In genomic region chr15:89783111-89783860, GRCh38 we compare ENCODE assay signal across 15 cellular contexts. TPM values are rescaled to one million over a fixed set of nuclear protein-coding genes. Genes with fewer than 3 reads are reported as not detected.
DNase-seq lines count a peak whose midpoint lies in the region; ATAC-seq and TF ChIP-seq lines count a peak whose summit lies in the region.
"Had no signal": no experiment of that assay in that cellular context is flagged by ENCODE, and none has a peak within 500 bp of the region (broad histone marks: within the 10 kb centered on the region; RNA-seq: fewer than 3 reads in every experiment).

No MANE protein-coding gene starts in this region.

- peak overlapping the region; percentile 52; the same call in 1 of the 2 replicates for H3K4me2 ChIP-seq in PC-9
- no peak overlapping the region for H3K4me2 ChIP-seq in fibroblast of lung (ENCODE audit: extremely low read depth, insufficient read depth, low read length)

- no peak overlapping the region for H3K27ac Mint-ChIP-seq in stimulated activated naive CD8-positive, alpha-beta T cell treated with anti-CD3 and anti-CD28 coated beads, Interleukin-15, amount 100 ng/mL, for 72 hours
- H3K27ac Mint-ChIP-seq: activated naive CD4-positive, alpha-beta T cell treated with anti-CD3 and anti-CD28 coated beads for 36 hours had no signal

- intact Hi-C loops in PC-9 (cut with micrococcal nuclease; ENCODE audit: unreplicated experiment), result no loop called here

- peaks cover 3 to 7% of the 10 kb centered on the region in 2 donors for H3K9me3 Mint-ChIP-seq in stimulated activated naive CD8-positive, alpha-beta T cell treated with anti-CD3 and anti-CD28 coated beads, Interleukin-15, amount 100 ng/mL, for 72 hours

- H3K9me3 ChIP-seq in PC-9 (ENCODE audit: insufficient read depth, low read depth) (no peaks in the 10 kb centered on the region), fibroblast of lung (ENCODE audit: control insufficient read depth, insufficient read depth, low read depth, low read length) (no peaks in the 10 kb centered on the region)

- peak overlapping the region; percentile 96 for H3K27ac ChIP-seq in PC-9
- H3K27ac ChIP-seq in fibroblast of lung (ENCODE audit: insufficient read depth, low read length), result peak overlapping the region; percentile 34

- peaks cover 82% of the 10 kb centered on the region for H3F3A ChIP-seq in PC-9 (ENCODE audit: insufficient read depth, low read depth)

- BruUV-seq in PC-9 (replicated peaks; lab: Mats Ljungman, UMichigan), result no TSS peak

- no peak for TF ChIP-seq CTCF in PC-9 (conservative IDR thresholded peaks at IDR 0.05)
- no peak for TF ChIP-seq CTCF in fibroblast of lung (conservative IDR thresholded peaks at IDR 0.05 in 1 of 2, IDR thresholded peaks at IDR 0.05 in 1 of 2; ENCODE audit: low read depth in 1 of 2, low read length in 2 of 2)
- TF ChIP-seq CTCF in omental fat pad (IDR thresholded peaks at IDR 0.05), result no peak

- H3K4me3 ChIP-seq in PC-9, result no peak overlapping the region
- no peak overlapping the region for H3K4me3 ChIP-seq in fibroblast of lung (replicated peaks in 1 of 4; ENCODE audit: control extremely low read depth in 1 of 4, insufficient read depth in 1 of 4, low read depth in 3 of 4, low read length in 4 of 4)

- H3K27me3 ChIP-seq in PC-9 (ENCODE audit: insufficient read depth, low read depth) (no peaks in the 10 kb centered on the region), fibroblast of lung (ENCODE audit: control insufficient read depth, insufficient read depth, low read length) (no peaks in the 10 kb centered on the region)

- H3K4me3 Mint-ChIP-seq in stimulated activated naive CD8-positive, alpha-beta T cell treated with anti-CD3 and anti-CD28 coated beads, Interleukin-15, amount 100 ng/mL, for 72 hours, result no peak overlapping the region
- H3K4me3 Mint-ChIP-seq: activated naive CD4-positive, alpha-beta T cell treated with anti-CD3 and anti-CD28 coated beads for 36 hours had no signal

- no peaks in the 10 kb centered on the region for H4K20me1 ChIP-seq in PC-9 (ENCODE audit: insufficient read depth)
- H4K20me1 ChIP-seq in fibroblast of lung (ENCODE audit: control insufficient read depth, extremely low read depth, insufficient read depth, low read length), result no peaks in the 10 kb centered on the region

- H3K27me3 Mint-ChIP-seq in stimulated activated naive CD8-positive, alpha-beta T cell treated with anti-CD3 and anti-CD28 coated beads, Interleukin-15, amount 100 ng/mL, for 72 hours, result peaks cover 26% of the 10 kb centered on the region

- DNase-seq in GM03348 (ENCODE audit: low spot score) (peak; percentile 53), PC-9 (peak; percentile 51 to 55), fibroblast of lung (ENCODE audit: low read depth in 2 of 2) (peak; percentile 61 to 70), omental fat pad (ENCODE audit: low spot score) (no peak), HT-29 (ENCODE audit: low spot score) (no peak), NCI-H1436 (lab: John Stamatoyannopoulos, UW) (no peak)
- DNase-seq in stimulated activated naive CD8-positive, alpha-beta T cell treated with anti-CD3 and anti-CD28 coated beads, Interleukin-15, amount 100 ng/mL, for 72 hours, result no peak
- DNase-seq: activated CD4-positive, alpha-beta T cell treated with anti-CD3 and anti-CD28 coated beads, Interleukin-2, amount 50 U/mL, for 1 hour; activated naive CD4-positive, alpha-beta T cell treated with anti-CD3 and anti-CD28 coated beads for 36 hours; HCEC 1CT; kidney glomerular epithelial cell; NCI-H1105 treated with DMSO at 0.1 percent for 48 hours had no signal

- H3K4me1 ChIP-seq in PC-9 (replicated peaks; ENCODE audit: insufficient read depth) (peaks cover 76% of the 10 kb centered on the region), fibroblast of lung (ENCODE audit: control insufficient read depth, extremely low read depth, insufficient read depth, low read length) (peaks cover 3% of the 10 kb centered on the region)

- H3K9me2 ChIP-seq in PC-9 (ENCODE audit: insufficient read depth), result no peaks in the 10 kb centered on the region

- peak; percentile 41 for ATAC-seq in omental fat pad (ENCODE audit: low FRiP score)
- ATAC-seq in stimulated activated naive CD8-positive, alpha-beta T cell treated with anti-CD3 and anti-CD28 coated beads, Interleukin-15, amount 100 ng/mL, for 72 hours, result no peak
- no peak for ATAC-seq in GM19351 (IDR thresholded peaks at IDR 0.05; ENCODE audit: unreplicated experiment)

- no peak overlapping the region for H2AFZ ChIP-seq in PC-9
- H2AFZ ChIP-seq in fibroblast of lung (ENCODE audit: low read length), result no peak overlapping the region

- POLR2A ChIA-PET in PC-9 (lab: Charles Lee; ENCODE audit: unreplicated experiment), result interaction anchor here (0.5 to 0.6 kb wide), 4 partner anchors 15 to 130 kb away, joined by 3 to 9 read pairs (median 4); no protein-coding TSS in a partner anchor

- no peak overlapping the region for H3K9ac ChIP-seq in fibroblast of lung (ENCODE audit: insufficient read depth, low read length)

- H3K4me1 Mint-ChIP-seq in stimulated activated naive CD8-positive, alpha-beta T cell treated with anti-CD3 and anti-CD28 coated beads, Interleukin-15, amount 100 ng/mL, for 72 hours, result no peaks in the 10 kb centered on the region

- H3K79me2 ChIP-seq in PC-9 (ENCODE audit: low read depth) (no peaks in the 10 kb centered on the region), fibroblast of lung (ENCODE audit: control insufficient read depth, insufficient read depth, low read length) (no peaks in the 10 kb centered on the region)

- CTCF ChIA-PET in PC-9 (lab: Charles Lee), result interaction anchor here (0.7 to 1.7 kb wide), 3 partner anchors 22 to 92 kb away, joined by 3 to 6 read pairs (median 5); partner anchors contain the start of gene ANPEP

- H3K36me3 ChIP-seq in PC-9 (ENCODE audit: low read depth) (peaks cover 18% of the 10 kb centered on the region), fibroblast of lung (ENCODE audit: control insufficient read depth, insufficient read depth, low read length) (peaks cover 5% of the 10 kb centered on the region)

RNA-seq across cellular contexts. Expression of gene MESP2, which starts 7.2 kb away (rescaled TPM):
- total RNA-seq in PC-9 (2021) (1.3 and 2.4 TPM in 2 replicates), fibroblast of lung (0.77 and 0.99 TPM in 2 replicates), omental fat pad (under 1 TPM in 1 of 4 donors, not detected in 3; 0.48 TPM)
- 0.24 TPM in 1 of 2 replicates, not detected in the other for polyA plus RNA-seq in fibroblast of lung
- polyA plus RNA-seq in fibroblast of lung (2012), result 0.16 and 0.33 TPM in 2 replicates
- polyA minus RNA-seq in fibroblast of lung (ENCODE audit: low replicate concordance), result not detected in 2 replicates
- total RNA-seq in HT-29 (2014; rRNA removed; shearing (Covaris generic)), result 0.15 TPM in 1 of 2 replicates, not detected in the other
- total RNA-seq: activated naive CD4-positive, alpha-beta T cell treated with anti-CD3 and anti-CD28 coated beads for 36 hours; pulmonary artery endothelial cell; urinary bladder had no signal

RNA-seq across cellular contexts. Expression of gene ANPEP, which starts 31.4 kb away (rescaled TPM):
- total RNA-seq in PC-9 (2021) (172 and 175 TPM in 2 replicates), fibroblast of lung (21.6 and 70.8 TPM in 2 replicates), omental fat pad (100 to 1,000 TPM in 1 of 4 donors, 10 to 100 TPM in 3; 33.6 to 107 (median 71.9) TPM)
- 72.8 and 116 TPM in 2 replicates for polyA plus RNA-seq in fibroblast of lung
- 144 and 173 TPM in 2 replicates for polyA plus RNA-seq in fibroblast of lung (2012)
- polyA minus RNA-seq in fibroblast of lung (ENCODE audit: low replicate concordance), result 363 and 403 TPM in 2 replicates
- total RNA-seq in HT-29 (2014; rRNA removed; shearing (Covaris generic)), result 0.05 and 0.10 TPM in 2 replicates
- total RNA-seq: activated naive CD4-positive, alpha-beta T cell treated with anti-CD3 and anti-CD28 coated beads for 36 hours had no signal

RNA-seq across cellular contexts. Expression of gene MESP1, which starts 32.2 kb away (rescaled TPM):
- total RNA-seq in PC-9 (2021) (8.5 and 17.8 TPM in 2 replicates), fibroblast of lung (0.26 and 1.3 TPM in 2 replicates), omental fat pad (10 to 100 TPM in 1 of 4 donors, 1 to 10 TPM in 3; 4.0 to 16.2 (median 6.5) TPM)
- 0.06 TPM in 1 of 2 replicates, not detected in the other for polyA plus RNA-seq in fibroblast of lung
- 0.13 and 0.80 TPM in 2 replicates for polyA plus RNA-seq in fibroblast of lung (2012)
- polyA minus RNA-seq in fibroblast of lung (ENCODE audit: low replicate concordance), result not detected in 2 replicates
- 0.23 and 0.71 TPM in 2 replicates for total RNA-seq in HT-29 (2014; rRNA removed; shearing (Covaris generic))
- total RNA-seq: urinary bladder had no signal

Comparison
In these comparisons a context has a peak if more than half of its experiments do, and no peak if none do; other contexts are left out.
1. DNase-seq: peak in GM03348 (single experiment), PC-9 (2 of 2) and fibroblast of lung (2 of 2); none in omental fat pad (single experiment), HT-29 (single experiment), NCI-H1436 (single experiment) and stimulated activated naive CD8-positive, alpha-beta T cell treated with anti-CD3 and anti-CD28 coated beads, Interleukin-15, amount 100 ng/mL, for 72 hours (0 of 2).
2. RNA of gene ANPEP, which starts 31.4 kb away (total RNA-seq): 172 to 175 TPM in PC-9, 33.6 to 107 TPM in omental fat pad and 21.6 to 70.8 TPM in fibroblast of lung; 0.05 to 0.10 TPM in HT-29; every median in the first group is over 10 times any median in the second.